ENCODE assay signal across 4 cellular contexts in the genomic region with DNA sequence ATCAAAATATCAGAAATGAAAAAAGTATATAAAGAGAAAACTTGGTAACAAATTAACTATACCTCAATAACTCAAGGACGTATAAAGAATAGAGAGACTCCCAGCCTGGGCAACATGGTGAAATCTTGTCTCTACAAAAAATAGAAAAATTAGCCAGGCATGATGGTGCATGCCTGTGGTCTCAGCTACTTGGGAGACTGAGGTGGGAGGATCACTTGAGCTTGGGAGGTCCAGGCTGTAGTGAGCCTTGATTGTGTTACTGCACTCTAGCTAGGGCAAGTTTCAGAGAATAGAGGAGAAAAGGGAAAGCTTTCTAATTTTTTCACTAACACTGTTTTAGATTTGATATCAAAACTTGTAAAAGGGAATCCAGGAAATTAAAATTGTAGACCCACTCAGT.
"Had no signal": no experiment of that assay in that cellular context is flagged by ENCODE, and none has a peak within 500 bp of the region (broad histone marks: within the 10 kb centered on the region; RNA-seq: fewer than 3 reads in every experiment).

No MANE protein-coding gene starts in this region.

- H3K4me3 ChIP-seq: GM23338 had no signal

- DNase-seq: H9, HCEC 1CT, IMR-90 had no signal

- H2AFZ ChIP-seq: GM23338 had no signal

- H3K4me2 ChIP-seq: GM23338 had no signal
